Comparison of ENCODE assay signal across 27 cellular contexts in the genomic region with DNA sequence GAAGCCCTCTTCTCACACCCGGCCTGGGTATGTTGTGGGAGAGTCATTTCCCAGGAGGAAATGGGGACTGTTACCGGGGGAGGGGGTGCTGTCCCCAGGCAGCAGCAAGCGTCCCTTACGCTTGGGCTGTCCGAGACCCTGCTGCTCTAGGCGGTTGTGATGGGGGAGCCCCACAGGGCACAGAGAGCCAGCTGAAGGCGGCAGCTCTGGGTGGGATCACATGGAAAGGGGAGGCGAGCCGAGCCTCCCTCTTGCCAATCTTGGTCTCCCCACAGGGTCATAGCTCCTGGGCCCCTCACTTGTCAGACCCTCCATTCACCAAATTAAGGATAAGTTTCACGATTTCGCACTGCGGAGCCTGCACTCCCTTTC. TPM values are rescaled to one million over a fixed set of nuclear protein-coding genes. Genes with fewer than 3 reads are reported as not detected.
DNase-seq lines count a peak whose midpoint lies in the region; ATAC-seq lines count a peak whose summit lies in the region.
"Had no signal": no experiment of that assay in that cellular context is flagged by ENCODE, and none has a peak within 500 bp of the region (broad histone marks: within the 10 kb centered on the region; RNA-seq: fewer than 3 reads in every experiment).

No MANE protein-coding gene starts in this region.

- H3K27ac Mint-ChIP-seq in activated naive CD4-positive, alpha-beta T cell treated with anti-CD3 and anti-CD28 coated beads, Interleukin-2, amount 50 U/mL, for 72 hours = peak overlapping the region; percentile 49 to 65
- H3K27ac Mint-ChIP-seq in activated T-helper 17 cell treated with anti-CD3 and anti-CD28 coated beads, Interleukin-2, amount 50 U/mL, for 72 hours = peak overlapping the region; percentile 10
- H3K27ac Mint-ChIP-seq in stimulated activated naive B cell treated with anti-CD40 and anti-IgM and Interleukin-4, amounts not matched to agents 10 μg/mL and 1 μg/mL and 100 μg/mL, for 72 hours = peak overlapping the region; percentile 65

- DNase-seq in activated naive CD4-positive, alpha-beta T cell treated with anti-CD3 and anti-CD28 coated beads, Interleukin-2, amount 50 U/mL, for 72 hours (ENCODE audit: low spot score in 2 of 2) = peak in 1 of 2 donors; percentile 48
- DNase-seq in activated naive CD4-positive, alpha-beta T cell (lab: John Stamatoyannopoulos, UW) = no peak
- DNase-seq in mesenteric fat pad (ENCODE audit: low spot score) (peak; percentile 75), inferior parietal cortex (ENCODE audit: extremely low spot score) (no peak)
- DNase-seq in stimulated activated naive B cell treated with anti-CD40 and anti-IgM and Interleukin-4, amounts not matched to agents 10 μg/mL and 1 μg/mL and 100 μg/mL, for 72 hours = no peak
- DNase-seq: AML-193; C1 segment of cervical spinal cord; Calu3; CD8-positive, alpha-beta memory T cell; DMS53; EL; GF-D8; Karpas-422; MV-4-11; NCI-H1105 treated with DMSO at 0.1 percent for 48 hours; NCI-H1694 treated with DMSO at 0.1 percent for 48 hours; NCI-H2081 treated with DMSO at 0.1 percent for 48 hours; NCI-H2171 treated with DMSO at 0.1 percent for 48 hours; NCI-H524 treated with DMSO at 0.1 percent for 48 hours; NCI-H82 had no signal

- no peak for ATAC-seq in activated naive CD4-positive, alpha-beta T cell treated with anti-CD3 and anti-CD28 coated beads, Interleukin-2, amount 50 U/mL, for 72 hours
- ATAC-seq in activated T-helper 17 cell treated with anti-CD3 and anti-CD28 coated beads, Interleukin-2, amount 50 U/mL, for 72 hours (replicated peaks) = no peak
- no peak for ATAC-seq in stimulated activated naive B cell treated with anti-CD40 and anti-IgM and Interleukin-4, amounts not matched to agents 10 μg/mL and 1 μg/mL and 100 μg/mL, for 72 hours (replicated peaks)
- ATAC-seq in HG03135 (IDR thresholded peaks at IDR 0.05; ENCODE audit: unreplicated experiment) = no peak
- ATAC-seq: Right ventricle myocardium inferior had no signal

- H3K4me1 Mint-ChIP-seq in activated T-helper 17 cell treated with anti-CD3 and anti-CD28 coated beads, Interleukin-2, amount 50 U/mL, for 72 hours = no peaks in the 10 kb centered on the region
- peaks cover 2 to 7% of the 10 kb centered on the region in 2 donors for H3K4me1 Mint-ChIP-seq in stimulated activated naive B cell treated with anti-CD40 and anti-IgM and Interleukin-4, amounts not matched to agents 10 μg/mL and 1 μg/mL and 100 μg/mL, for 72 hours
- H3K4me1 Mint-ChIP-seq: CD8-positive, alpha-beta memory T cell had no signal

- no peaks in the 10 kb centered on the region for H3K9me3 Mint-ChIP-seq in activated naive CD4-positive, alpha-beta T cell treated with anti-CD3 and anti-CD28 coated beads, Interleukin-2, amount 50 U/mL, for 72 hours
- H3K9me3 Mint-ChIP-seq in activated T-helper 17 cell treated with anti-CD3 and anti-CD28 coated beads, Interleukin-2, amount 50 U/mL, for 72 hours = no peaks in the 10 kb centered on the region
- no peaks in the 10 kb centered on the region for H3K9me3 Mint-ChIP-seq in stimulated activated naive B cell treated with anti-CD40 and anti-IgM and Interleukin-4, amounts not matched to agents 10 μg/mL and 1 μg/mL and 100 μg/mL, for 72 hours
- H3K9me3 Mint-ChIP-seq: CD8-positive, alpha-beta memory T cell had no signal

- H3K36me3 Mint-ChIP-seq in activated naive CD4-positive, alpha-beta T cell treated with anti-CD3 and anti-CD28 coated beads, Interleukin-2, amount 50 U/mL, for 72 hours = peaks cover 0 to 6% of the 10 kb centered on the region in 2 donors
- peaks cover 71% of the 10 kb centered on the region for H3K36me3 Mint-ChIP-seq in activated T-helper 17 cell treated with anti-CD3 and anti-CD28 coated beads, Interleukin-2, amount 50 U/mL, for 72 hours (ENCODE audit: low read depth)
- H3K36me3 Mint-ChIP-seq in stimulated activated naive B cell treated with anti-CD40 and anti-IgM and Interleukin-4, amounts not matched to agents 10 μg/mL and 1 μg/mL and 100 μg/mL, for 72 hours = peaks cover 40 to 54% of the 10 kb centered on the region in 2 donors

- no peak overlapping the region for H3K4me3 Mint-ChIP-seq in activated T-helper 17 cell treated with anti-CD3 and anti-CD28 coated beads, Interleukin-2, amount 50 U/mL, for 72 hours
- no peak overlapping the region for H3K4me3 Mint-ChIP-seq in stimulated activated naive B cell treated with anti-CD40 and anti-IgM and Interleukin-4, amounts not matched to agents 10 μg/mL and 1 μg/mL and 100 μg/mL, for 72 hours
- H3K4me3 Mint-ChIP-seq: CD8-positive, alpha-beta memory T cell had no signal

- H3K27me3 Mint-ChIP-seq in activated T-helper 17 cell treated with anti-CD3 and anti-CD28 coated beads, Interleukin-2, amount 50 U/mL, for 72 hours = no peaks in the 10 kb centered on the region
- H3K27me3 Mint-ChIP-seq in stimulated activated naive B cell treated with anti-CD40 and anti-IgM and Interleukin-4, amounts not matched to agents 10 μg/mL and 1 μg/mL and 100 μg/mL, for 72 hours = no peaks in the 10 kb centered on the region
- H3K27me3 Mint-ChIP-seq: CD8-positive, alpha-beta memory T cell had no signal

RNA-seq across cellular contexts. Expression of gene EPN1, which starts 22.0 kb away (rescaled TPM):
- 10 to 100 TPM; 23.1 to 46.4 TPM for total RNA-seq in activated naive CD4-positive, alpha-beta T cell treated with anti-CD3 and anti-CD28 coated beads, Interleukin-2, amount 50 U/mL, for 72 hours
- 10 to 100 TPM; 29.2 to 45.1 TPM for total RNA-seq in activated T-helper 17 cell treated with anti-CD3 and anti-CD28 coated beads, Interleukin-2, amount 50 U/mL, for 72 hours
- 114 TPM for total RNA-seq in mesenteric fat pad

RNA-seq across cellular contexts. Expression of gene NLRP9, which starts 41.1 kb away (rescaled TPM):
- total RNA-seq in activated naive CD4-positive, alpha-beta T cell treated with anti-CD3 and anti-CD28 coated beads, Interleukin-2, amount 50 U/mL, for 72 hours = under 1 TPM in 1 of 2 donors, not detected in 1; 0.09 TPM
- total RNA-seq in activated T-helper 17 cell treated with anti-CD3 and anti-CD28 coated beads, Interleukin-2, amount 50 U/mL, for 72 hours = not detected
- not detected for total RNA-seq in mesenteric fat pad
- total RNA-seq: A172; Calu3; CD8-positive, alpha-beta memory T cell; H4; M059J; Right ventricle myocardium inferior; SK-MEL-5 had no signal

RNA-seq across cellular contexts. Expression of gene U2AF2, which starts 42.2 kb away (rescaled TPM):
- 100 to 1,000 TPM; 270 to 312 TPM for total RNA-seq in activated naive CD4-positive, alpha-beta T cell treated with anti-CD3 and anti-CD28 coated beads, Interleukin-2, amount 50 U/mL, for 72 hours
- total RNA-seq in activated T-helper 17 cell treated with anti-CD3 and anti-CD28 coated beads, Interleukin-2, amount 50 U/mL, for 72 hours = 100 to 1,000 TPM; 254 to 333 TPM
- 126 TPM for total RNA-seq in mesenteric fat pad

RNA-seq across cellular contexts. Expression of gene CCDC106, which starts 49.0 kb away (rescaled TPM):
- 10 to 100 TPM in 1 of 2 donors, 1 to 10 TPM in 1; 2.9 to 13.6 TPM for total RNA-seq in activated naive CD4-positive, alpha-beta T cell treated with anti-CD3 and anti-CD28 coated beads, Interleukin-2, amount 50 U/mL, for 72 hours
- 1 to 10 TPM; 2.4 to 2.6 TPM for total RNA-seq in activated T-helper 17 cell treated with anti-CD3 and anti-CD28 coated beads, Interleukin-2, amount 50 U/mL, for 72 hours
- 16.4 TPM for total RNA-seq in mesenteric fat pad

RNA-seq across cellular contexts. Expression of gene ZNF581, which starts 53.6 kb away (rescaled TPM):
- total RNA-seq in activated naive CD4-positive, alpha-beta T cell treated with anti-CD3 and anti-CD28 coated beads, Interleukin-2, amount 50 U/mL, for 72 hours = 10 to 100 TPM; 39.9 to 40.0 TPM
- 10 to 100 TPM; 26.4 to 35.6 TPM for total RNA-seq in activated T-helper 17 cell treated with anti-CD3 and anti-CD28 coated beads, Interleukin-2, amount 50 U/mL, for 72 hours
- total RNA-seq in mesenteric fat pad = 11.3 TPM

Comparison
In these comparisons a context has a peak if more than half of its experiments do, and no peak if none do; other contexts are left out.
1. H3K27ac Mint-ChIP-seq: peak in every context shown above with its lines; median percentile 65 in stimulated activated naive B cell treated with anti-CD40 and anti-IgM and Interleukin-4, amounts not matched to agents 10 μg/mL and 1 μg/mL and 100 μg/mL, for 72 hours; 57 in activated naive CD4-positive, alpha-beta T cell treated with anti-CD3 and anti-CD28 coated beads, Interleukin-2, amount 50 U/mL, for 72 hours; 10 in activated T-helper 17 cell treated with anti-CD3 and anti-CD28 coated beads, Interleukin-2, amount 50 U/mL, for 72 hours.